Comparison of ENCODE assay signal across 1 cellular context in genomic region chr1:25474439-25475047, GRCh38.
TF ChIP-seq lines count a peak whose summit lies in the region.

No MANE protein-coding gene starts in this region.

TF ChIP-seq in GM12878, 131 proteins besides CTCF, POLR2A, EP300 and RAD21:
- TF ChIP-seq TBL1XR1 (IDR thresholded peaks at IDR 0.05; ENCODE audit: low read depth, low read length) (no peak), HSF1 (IDR thresholded peaks at IDR 0.05; ENCODE audit: low read depth, low read length) (no peak), ZBTB4 (CRISPR knock-in tag; IDR thresholded peaks at IDR 0.05) (no peak), SMC3 (IDR thresholded peaks at IDR 0.05; ENCODE audit: borderline replicate concordance, low read length) (no peak), MEF2A (IDR thresholded peaks at IDR 0.05; ENCODE audit: insufficient read depth, low read depth, low read length) (no peak), USF1 (IDR thresholded peaks at IDR 0.05; ENCODE audit: borderline replicate concordance, extremely low read length, insufficient read depth, low read depth, low read length) (no peak), BCLAF1 (IDR thresholded peaks at IDR 0.05) (no peak), KAT2A (conservative IDR thresholded peaks at IDR 0.05; ENCODE audit: control insufficient read depth, low read depth, low read length) (no peak), BRCA1 (IDR thresholded peaks at IDR 0.05; ENCODE audit: low read depth, low read length) (no peak), STAT3 (IDR thresholded peaks at IDR 0.05; ENCODE audit: low read depth, low read length) (no peak), NR2F1 (conservative IDR thresholded peaks at IDR 0.05) (no peak), ATF2 (IDR thresholded peaks at IDR 0.05; ENCODE audit: low read length) (no peak), ZBED1 (IDR thresholded peaks at IDR 0.05; ENCODE audit: borderline replicate concordance) (no peak), CBX3 (IDR thresholded peaks at IDR 0.05; ENCODE audit: borderline replicate concordance, low read depth) (no peak), NR2C1 (IDR thresholded peaks at IDR 0.05) (no peak), SIN3A (IDR thresholded peaks at IDR 0.05; ENCODE audit: low read depth, low read length) (no peak)
